In the genomic region with DNA sequence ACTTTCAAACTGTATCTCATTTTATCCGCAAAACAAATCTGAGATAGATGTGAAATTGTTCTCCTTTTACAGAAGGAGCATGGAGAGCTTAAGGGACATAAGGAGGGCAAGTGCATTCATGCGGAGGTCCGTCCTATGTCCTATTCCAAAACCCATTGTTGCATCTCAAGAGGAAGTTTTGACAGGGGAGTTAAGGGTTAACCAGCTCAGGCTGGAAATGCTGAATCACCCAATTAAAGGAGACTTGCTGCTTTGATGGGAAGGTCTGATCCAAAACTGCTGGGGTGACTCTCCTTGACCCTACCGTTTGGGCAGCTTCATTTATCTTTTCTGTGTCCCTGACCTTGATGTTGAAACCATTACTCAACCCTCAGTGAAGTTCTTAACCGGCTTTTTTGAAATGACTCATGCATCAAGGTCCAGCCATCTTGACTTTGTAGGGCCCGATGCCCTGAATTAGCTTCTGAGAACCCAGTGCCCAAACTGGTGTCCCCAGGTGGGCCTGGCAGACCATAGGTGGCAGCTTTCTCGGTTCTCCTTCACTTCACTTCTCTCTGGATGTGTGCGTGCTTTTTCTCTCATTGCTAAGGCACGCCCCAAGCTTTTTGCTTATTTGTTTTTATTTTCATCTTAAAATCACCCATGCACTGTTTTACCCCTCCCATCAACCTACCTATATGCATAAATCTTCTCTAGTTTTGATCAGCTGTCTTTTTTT, we compare ENCODE assay signal across 1 cellular context.
TF ChIP-seq lines count a peak whose summit lies in the region.

No MANE protein-coding gene starts in this region.

TF ChIP-seq in K562, 482 proteins besides CTCF, POLR2A, EP300 and RAD21 (continued from another document and continues in another):
- TF ChIP-seq, protein P1, sequence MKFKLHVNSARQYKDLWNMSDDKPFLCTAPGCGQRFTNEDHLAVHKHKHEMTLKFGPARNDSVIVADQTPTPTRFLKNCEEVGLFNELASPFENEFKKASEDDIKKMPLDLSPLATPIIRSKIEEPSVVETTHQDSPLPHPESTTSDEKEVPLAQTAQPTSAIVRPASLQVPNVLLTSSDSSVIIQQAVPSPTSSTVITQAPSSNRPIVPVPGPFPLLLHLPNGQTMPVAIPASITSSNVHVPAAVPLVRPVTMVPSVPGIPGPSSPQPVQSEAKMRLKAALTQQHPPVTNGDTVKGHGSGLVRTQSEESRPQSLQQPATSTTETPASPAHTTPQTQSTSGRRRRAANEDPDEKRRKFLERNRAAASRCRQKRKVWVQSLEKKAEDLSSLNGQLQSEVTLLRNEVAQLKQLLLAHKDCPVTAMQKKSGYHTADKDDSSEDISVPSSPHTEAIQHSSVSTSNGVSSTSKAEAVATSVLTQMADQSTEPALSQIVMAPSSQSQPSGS (CRISPR knock-in tag; IDR thresholded peaks at IDR 0.05): no peak
- peak; percentile 74; the same call in 1 of the 2 replicates for TF ChIP-seq BCL6 (CRISPR knock-in tag; IDR thresholded peaks at IDR 0.05)
- TF ChIP-seq, protein P2, sequence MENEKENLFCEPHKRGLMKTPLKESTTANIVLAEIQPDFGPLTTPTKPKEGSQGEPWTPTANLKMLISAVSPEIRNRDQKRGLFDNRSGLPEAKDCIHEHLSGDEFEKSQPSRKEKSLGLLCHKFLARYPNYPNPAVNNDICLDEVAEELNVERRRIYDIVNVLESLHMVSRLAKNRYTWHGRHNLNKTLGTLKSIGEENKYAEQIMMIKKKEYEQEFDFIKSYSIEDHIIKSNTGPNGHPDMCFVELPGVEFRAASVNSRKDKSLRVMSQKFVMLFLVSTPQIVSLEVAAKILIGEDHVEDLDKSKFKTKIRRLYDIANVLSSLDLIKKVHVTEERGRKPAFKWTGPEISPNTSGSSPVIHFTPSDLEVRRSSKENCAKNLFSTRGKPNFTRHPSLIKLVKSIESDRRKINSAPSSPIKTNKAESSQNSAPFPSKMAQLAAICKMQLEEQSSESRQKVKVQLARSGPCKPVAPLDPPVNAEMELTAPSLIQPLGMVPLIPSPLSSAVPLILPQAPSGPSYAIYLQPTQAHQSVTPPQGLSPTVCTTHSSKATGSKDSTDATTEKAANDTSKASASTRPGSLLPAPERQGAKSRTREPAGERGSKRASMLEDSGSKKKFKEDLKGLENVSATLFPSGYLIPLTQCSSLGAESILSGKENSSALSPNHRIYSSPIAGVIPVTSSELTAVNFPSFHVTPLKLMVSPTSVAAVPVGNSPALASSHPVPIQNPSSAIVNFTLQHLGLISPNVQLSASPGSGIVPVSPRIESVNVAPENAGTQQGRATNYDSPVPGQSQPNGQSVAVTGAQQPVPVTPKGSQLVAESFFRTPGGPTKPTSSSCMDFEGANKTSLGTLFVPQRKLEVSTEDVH (IDR thresholded peaks at IDR 0.05; ENCODE audit: low read depth, partially characterized antibody): no peak
- no peak for TF ChIP-seq CHD4 (IDR thresholded peaks at IDR 0.05; ENCODE audit: insufficient read depth, insufficient replicate concordance, low read depth, low read length, poor library complexity, severe bottlenecking)
- TF ChIP-seq, protein P3, sequence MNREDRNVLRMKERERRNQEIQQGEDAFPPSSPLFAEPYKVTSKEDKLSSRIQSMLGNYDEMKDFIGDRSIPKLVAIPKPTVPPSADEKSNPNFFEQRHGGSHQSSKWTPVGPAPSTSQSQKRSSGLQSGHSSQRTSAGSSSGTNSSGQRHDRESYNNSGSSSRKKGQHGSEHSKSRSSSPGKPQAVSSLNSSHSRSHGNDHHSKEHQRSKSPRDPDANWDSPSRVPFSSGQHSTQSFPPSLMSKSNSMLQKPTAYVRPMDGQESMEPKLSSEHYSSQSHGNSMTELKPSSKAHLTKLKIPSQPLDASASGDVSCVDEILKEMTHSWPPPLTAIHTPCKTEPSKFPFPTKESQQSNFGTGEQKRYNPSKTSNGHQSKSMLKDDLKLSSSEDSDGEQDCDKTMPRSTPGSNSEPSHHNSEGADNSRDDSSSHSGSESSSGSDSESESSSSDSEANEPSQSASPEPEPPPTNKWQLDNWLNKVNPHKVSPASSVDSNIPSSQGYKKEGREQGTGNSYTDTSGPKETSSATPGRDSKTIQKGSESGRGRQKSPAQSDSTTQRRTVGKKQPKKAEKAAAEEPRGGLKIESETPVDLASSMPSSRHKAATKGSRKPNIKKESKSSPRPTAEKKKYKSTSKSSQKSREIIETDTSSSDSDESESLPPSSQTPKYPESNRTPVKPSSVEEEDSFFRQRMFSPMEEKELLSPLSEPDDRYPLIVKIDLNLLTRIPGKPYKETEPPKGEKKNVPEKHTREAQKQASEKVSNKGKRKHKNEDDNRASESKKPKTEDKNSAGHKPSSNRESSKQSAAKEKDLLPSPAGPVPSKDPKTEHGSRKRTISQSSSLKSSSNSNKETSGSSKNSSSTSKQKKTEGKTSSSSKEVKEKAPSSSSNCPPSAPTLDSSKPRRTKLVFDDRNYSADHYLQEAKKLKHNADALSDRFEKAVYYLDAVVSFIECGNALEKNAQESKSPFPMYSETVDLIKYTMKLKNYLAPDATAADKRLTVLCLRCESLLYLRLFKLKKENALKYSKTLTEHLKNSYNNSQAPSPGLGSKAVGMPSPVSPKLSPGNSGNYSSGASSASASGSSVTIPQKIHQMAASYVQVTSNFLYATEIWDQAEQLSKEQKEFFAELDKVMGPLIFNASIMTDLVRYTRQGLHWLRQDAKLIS (CRISPR knock-in tag; IDR thresholded peaks at IDR 0.05): 0 out of 2 replicates have a peak, but pooled peaks have one; percentile 8
- TF ChIP-seq, protein P4, sequence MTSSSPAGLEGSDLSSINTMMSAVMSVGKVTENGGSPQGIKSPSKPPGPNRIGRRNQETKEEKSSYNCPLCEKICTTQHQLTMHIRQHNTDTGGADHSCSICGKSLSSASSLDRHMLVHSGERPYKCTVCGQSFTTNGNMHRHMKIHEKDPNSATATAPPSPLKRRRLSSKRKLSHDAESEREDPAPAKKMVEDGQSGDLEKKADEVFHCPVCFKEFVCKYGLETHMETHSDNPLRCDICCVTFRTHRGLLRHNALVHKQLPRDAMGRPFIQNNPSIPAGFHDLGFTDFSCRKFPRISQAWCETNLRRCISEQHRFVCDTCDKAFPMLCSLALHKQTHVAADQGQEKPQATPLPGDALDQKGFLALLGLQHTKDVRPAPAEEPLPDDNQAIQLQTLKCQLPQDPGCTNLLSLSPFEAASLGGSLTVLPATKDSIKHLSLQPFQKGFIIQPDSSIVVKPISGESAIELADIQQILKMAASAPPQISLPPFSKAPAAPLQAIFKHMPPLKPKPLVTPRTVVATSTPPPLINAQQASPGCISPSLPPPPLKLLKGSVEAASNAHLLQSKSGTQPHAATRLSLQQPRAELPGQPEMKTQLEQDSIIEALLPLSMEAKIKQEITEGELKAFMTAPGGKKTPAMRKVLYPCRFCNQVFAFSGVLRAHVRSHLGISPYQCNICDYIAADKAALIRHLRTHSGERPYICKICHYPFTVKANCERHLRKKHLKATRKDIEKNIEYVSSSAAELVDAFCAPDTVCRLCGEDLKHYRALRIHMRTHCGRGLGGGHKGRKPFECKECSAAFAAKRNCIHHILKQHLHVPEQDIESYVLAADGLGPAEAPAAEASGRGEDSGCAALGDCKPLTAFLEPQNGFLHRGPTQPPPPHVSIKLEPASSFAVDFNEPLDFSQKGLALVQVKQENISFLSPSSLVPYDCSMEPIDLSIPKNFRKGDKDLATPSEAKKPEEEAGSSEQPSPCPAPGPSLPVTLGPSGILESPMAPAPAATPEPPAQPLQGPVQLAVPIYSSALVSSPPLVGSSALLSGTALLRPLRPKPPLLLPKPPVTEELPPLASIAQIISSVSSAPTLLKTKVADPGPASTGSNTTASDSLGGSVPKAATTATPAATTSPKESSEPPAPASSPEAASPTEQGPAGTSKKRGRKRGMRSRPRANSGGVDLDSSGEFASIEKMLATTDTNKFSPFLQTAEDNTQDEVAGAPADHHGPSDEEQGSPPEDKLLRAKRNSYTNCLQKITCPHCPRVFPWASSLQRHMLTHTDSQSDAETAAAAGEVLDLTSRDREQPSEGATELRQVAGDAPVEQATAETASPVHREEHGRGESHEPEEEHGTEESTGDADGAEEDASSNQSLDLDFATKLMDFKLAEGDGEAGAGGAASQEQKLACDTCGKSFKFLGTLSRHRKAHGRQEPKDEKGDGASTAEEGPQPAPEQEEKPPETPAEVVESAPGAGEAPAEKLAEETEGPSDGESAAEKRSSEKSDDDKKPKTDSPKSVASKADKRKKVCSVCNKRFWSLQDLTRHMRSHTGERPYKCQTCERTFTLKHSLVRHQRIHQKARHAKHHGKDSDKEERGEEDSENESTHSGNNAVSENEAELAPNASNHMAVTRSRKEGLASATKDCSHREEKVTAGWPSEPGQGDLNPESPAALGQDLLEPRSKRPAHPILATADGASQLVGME (CRISPR knock-in tag; IDR thresholded peaks at IDR 0.05): no peak
- TF ChIP-seq BHLHE40 (IDR thresholded peaks at IDR 0.05; ENCODE audit: low read length): peak; percentile 56
- peak; percentile 68 for TF ChIP-seq ZNF79 (CRISPR knock-in tag; IDR thresholded peaks at IDR 0.05; ENCODE audit: low read depth)
- TF ChIP-seq PML (IDR thresholded peaks at IDR 0.05; ENCODE audit: low read length): peak; percentile 53
- no peak for TF ChIP-seq KDM5B (IDR thresholded peaks at IDR 0.05; ENCODE audit: insufficient replicate concordance, low read depth, low read length)
- no peak; the same call in 1 of the 2 replicates for TF ChIP-seq NR4A1 (CRISPR knock-in tag; IDR thresholded peaks at IDR 0.05)
- peak; percentile 80 for TF ChIP-seq NR4A1 (tag; IDR thresholded peaks at IDR 0.05)
- no peak for TF ChIP-seq MED1 (CRISPR knock-in tag; IDR thresholded peaks at IDR 0.05; ENCODE audit: borderline replicate concordance)
- TF ChIP-seq NR3C1 (CRISPR knock-in tag; IDR thresholded peaks at IDR 0.05): no peak
- no peak for TF ChIP-seq SREBF1 (IDR thresholded peaks at IDR 0.05; ENCODE audit: borderline replicate concordance, low read depth, low read length)
- TF ChIP-seq SMARCB1 (IDR thresholded peaks at IDR 0.05; ENCODE audit: insufficient read length, low read depth): peak; percentile 93
- TF ChIP-seq CC2D1A (IDR thresholded peaks at IDR 0.05): peak; percentile 80; the same call in 1 of the 2 replicates
- TF ChIP-seq ZFX (CRISPR knock-in tag; IDR thresholded peaks at IDR 0.05): peak; percentile 39; the same call in 1 of the 2 replicates
- no peak for TF ChIP-seq POLR2H (tag; IDR thresholded peaks at IDR 0.05; ENCODE audit: low read depth)
- TF ChIP-seq MBD2 (IDR thresholded peaks at IDR 0.05; ENCODE audit: borderline replicate concordance, low read depth): no peak
- TF ChIP-seq, protein P5, sequence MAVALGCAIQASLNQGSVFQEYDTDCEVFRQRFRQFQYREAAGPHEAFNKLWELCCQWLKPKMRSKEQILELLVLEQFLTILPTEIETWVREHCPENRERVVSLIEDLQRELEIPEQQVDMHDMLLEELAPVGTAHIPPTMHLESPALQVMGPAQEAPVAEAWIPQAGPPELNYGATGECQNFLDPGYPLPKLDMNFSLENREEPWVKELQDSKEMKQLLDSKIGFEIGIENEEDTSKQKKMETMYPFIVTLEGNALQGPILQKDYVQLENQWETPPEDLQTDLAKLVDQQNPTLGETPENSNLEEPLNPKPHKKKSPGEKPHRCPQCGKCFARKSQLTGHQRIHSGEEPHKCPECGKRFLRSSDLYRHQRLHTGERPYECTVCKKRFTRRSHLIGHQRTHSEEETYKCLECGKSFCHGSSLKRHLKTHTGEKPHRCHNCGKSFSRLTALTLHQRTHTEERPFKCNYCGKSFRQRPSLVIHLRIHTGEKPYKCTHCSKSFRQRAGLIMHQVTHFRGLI (CRISPR knock-in tag; IDR thresholded peaks at IDR 0.05): no peak; the same call in 1 of the 2 replicates
- TF ChIP-seq ZNF830 (CRISPR knock-in tag; IDR thresholded peaks at IDR 0.05): no peak; the same call in 1 of the 2 replicates
- TF ChIP-seq GATA2 (CRISPR knock-in tag; IDR thresholded peaks at IDR 0.05): peak; percentile 69
- TF ChIP-seq CBFB (CRISPR knock-in tag; IDR thresholded peaks at IDR 0.05): no peak
- TF ChIP-seq, protein P6, sequence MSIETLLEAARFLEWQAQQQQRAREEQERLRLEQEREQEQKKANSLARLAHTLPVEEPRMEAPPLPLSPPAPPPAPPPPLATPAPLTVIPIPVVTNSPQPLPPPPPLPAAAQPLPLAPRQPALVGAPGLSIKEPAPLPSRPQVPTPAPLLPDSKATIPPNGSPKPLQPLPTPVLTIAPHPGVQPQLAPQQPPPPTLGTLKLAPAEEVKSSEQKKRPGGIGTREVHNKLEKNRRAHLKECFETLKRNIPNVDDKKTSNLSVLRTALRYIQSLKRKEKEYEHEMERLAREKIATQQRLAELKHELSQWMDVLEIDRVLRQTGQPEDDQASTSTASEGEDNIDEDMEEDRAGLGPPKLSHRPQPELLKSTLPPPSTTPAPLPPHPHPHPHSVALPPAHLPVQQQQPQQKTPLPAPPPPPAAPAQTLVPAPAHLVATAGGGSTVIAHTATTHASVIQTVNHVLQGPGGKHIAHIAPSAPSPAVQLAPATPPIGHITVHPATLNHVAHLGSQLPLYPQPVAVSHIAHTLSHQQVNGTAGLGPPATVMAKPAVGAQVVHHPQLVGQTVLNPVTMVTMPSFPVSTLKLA (conservative IDR thresholded peaks at IDR 0.05): no peak
- peak; percentile 80 for TF ChIP-seq FOXJ2 (tag; IDR thresholded peaks at IDR 0.05)
